ENCODE assay signal across 19 cellular contexts in the genomic region with DNA sequence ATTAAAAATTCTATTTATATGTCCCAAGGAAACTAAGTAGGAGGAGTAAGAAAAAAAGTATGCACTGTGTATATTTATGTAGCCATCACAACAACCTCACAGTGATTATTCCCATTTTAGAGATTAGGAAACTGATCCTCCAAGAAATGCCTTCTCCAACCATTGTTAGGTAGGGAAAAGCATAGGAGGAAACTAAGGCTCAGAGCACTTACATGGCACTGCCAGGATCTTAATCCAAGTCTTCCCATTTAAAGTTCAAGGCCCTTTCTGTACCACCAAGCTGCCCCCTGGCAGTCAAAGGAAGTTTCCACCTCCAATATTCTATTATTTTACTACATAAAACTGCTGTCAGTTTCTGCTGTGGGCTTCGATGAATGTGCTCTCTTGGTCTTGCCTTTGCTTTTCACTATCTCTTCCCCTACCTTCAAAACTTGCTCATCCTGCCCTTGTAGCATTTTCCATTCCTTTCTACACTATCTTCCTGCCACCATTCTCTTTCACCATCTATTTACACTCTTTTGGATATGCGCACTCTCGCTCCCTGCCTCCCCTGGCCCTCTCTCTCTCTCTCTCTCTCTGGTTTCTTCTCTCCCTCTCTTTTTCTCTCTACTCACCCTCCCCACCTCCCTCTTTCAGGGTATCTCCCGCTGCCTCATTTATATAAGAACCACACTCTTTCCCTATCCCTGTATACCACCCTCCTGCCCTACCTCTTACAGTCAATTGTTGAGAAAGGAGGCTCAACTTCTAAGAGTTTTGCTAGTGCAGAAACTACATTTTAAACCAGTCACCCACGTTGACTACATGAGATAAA. TPM values are rescaled to one million over a fixed set of nuclear protein-coding genes. Genes with fewer than 3 reads are reported as not detected.
DNase-seq lines count a peak whose midpoint lies in the region; ATAC-seq and TF ChIP-seq lines count a peak whose summit lies in the region.
"Had no signal": no experiment of that assay in that cellular context is flagged by ENCODE, and none has a peak within 500 bp of the region (broad histone marks: within the 10 kb centered on the region; RNA-seq: fewer than 3 reads in every experiment).

No MANE protein-coding gene starts in this region.

- peak overlapping the region; percentile 43 for H3K27ac Mint-ChIP-seq in activated CD4-positive, alpha-beta T cell treated with anti-CD3 and anti-CD28 coated beads for 36 hours
- peak overlapping the region; percentile 1 to 81 (median 40) for H3K27ac Mint-ChIP-seq in CD8-positive, alpha-beta memory T cell
- peak overlapping the region; percentile 5 for H3K27ac Mint-ChIP-seq in activated T-helper 1 cell treated with anti-CD3 and anti-CD28 coated beads, Interleukin-12 subunit alpha, Interleukin-12 subunit beta, Interleukin-2, Interleukin-4 antibody, amounts not matched to agents 30 ng/mL and 10 ng/mL and 1 ng/mL, durations not matched to agents 14 hours and 24 hours and 36 hours
- peak overlapping the region; percentile 67 for H3K27ac Mint-ChIP-seq in mesothelial cell of epicardium
- H3K27ac Mint-ChIP-seq: memory B cell had no signal

- no peaks in the 10 kb centered on the region for H3K27me3 Mint-ChIP-seq in activated CD4-positive, alpha-beta T cell treated with anti-CD3 and anti-CD28 coated beads for 36 hours
- no peaks in the 10 kb centered on the region for H3K27me3 Mint-ChIP-seq in CD8-positive, alpha-beta memory T cell
- no peaks in the 10 kb centered on the region for H3K27me3 Mint-ChIP-seq in activated T-helper 1 cell treated with anti-CD3 and anti-CD28 coated beads, Interleukin-12 subunit alpha, Interleukin-12 subunit beta, Interleukin-2, Interleukin-4 antibody, amounts not matched to agents 30 ng/mL and 10 ng/mL and 1 ng/mL, durations not matched to agents 14 hours and 24 hours and 36 hours (ENCODE audit: insufficient read depth)
- H3K27me3 Mint-ChIP-seq in mesothelial cell of epicardium (ENCODE audit: low read depth) = no peaks in the 10 kb centered on the region
- H3K27me3 Mint-ChIP-seq: memory B cell had no signal

- no peak overlapping the region for H3K27ac ChIP-seq in CD8-positive, alpha-beta memory T cell (ENCODE audit: low read depth, low read length)
- no peak overlapping the region for H3K27ac ChIP-seq in foreskin keratinocyte
- H3K27ac ChIP-seq: thyroid gland had no signal

- TF ChIP-seq CTCF in mesothelial cell of epicardium (IDR thresholded peaks at IDR 0.05; ENCODE audit: unreplicated experiment) (no peak), foreskin keratinocyte (conservative IDR thresholded peaks at IDR 0.05) (no peak)

- intact Hi-C loops in activated CD4-positive, alpha-beta T cell treated with anti-CD3 and anti-CD28 coated beads for 36 hours (cut with DNase I, micrococcal nuclease) = loop anchor here in 1 of 2 experiments (2.0 kb wide), 1 partner anchor 19 kb away; no protein-coding TSS in a partner anchor
- intact Hi-C loops in activated T-helper 1 cell treated with anti-CD3 and anti-CD28 coated beads, Interleukin-12 subunit alpha, Interleukin-12 subunit beta, Interleukin-2, Interleukin-4 antibody, amounts not matched to agents 30 ng/mL and 10 ng/mL and 1 ng/mL, durations not matched to agents 14 hours and 24 hours and 36 hours (cut with micrococcal nuclease) = no loop called here

- ATAC-seq in activated CD4-positive, alpha-beta T cell treated with anti-CD3 and anti-CD28 coated beads for 36 hours = no peak
- ATAC-seq in foreskin keratinocyte = no peak

- H3K9me3 Mint-ChIP-seq in activated CD4-positive, alpha-beta T cell treated with anti-CD3 and anti-CD28 coated beads for 36 hours (ENCODE audit: low read depth) = no peaks in the 10 kb centered on the region
- H3K9me3 Mint-ChIP-seq in CD8-positive, alpha-beta memory T cell = no peaks in the 10 kb centered on the region
- H3K9me3 Mint-ChIP-seq in activated T-helper 1 cell treated with anti-CD3 and anti-CD28 coated beads, Interleukin-12 subunit alpha, Interleukin-12 subunit beta, Interleukin-2, Interleukin-4 antibody, amounts not matched to agents 30 ng/mL and 10 ng/mL and 1 ng/mL, durations not matched to agents 14 hours and 24 hours and 36 hours = no peaks in the 10 kb centered on the region
- no peaks in the 10 kb centered on the region for H3K9me3 Mint-ChIP-seq in mesothelial cell of epicardium
- H3K9me3 Mint-ChIP-seq: memory B cell had no signal

- H3K36me3 Mint-ChIP-seq in activated CD4-positive, alpha-beta T cell treated with anti-CD3 and anti-CD28 coated beads for 36 hours (ENCODE audit: low read depth) = peaks cover 47% of the 10 kb centered on the region
- H3K36me3 Mint-ChIP-seq in CD8-positive, alpha-beta memory T cell = peaks cover 4 to 43% (median 8%) of the 10 kb centered on the region in 3 donors
- H3K36me3 Mint-ChIP-seq in activated T-helper 1 cell treated with anti-CD3 and anti-CD28 coated beads, Interleukin-12 subunit alpha, Interleukin-12 subunit beta, Interleukin-2, Interleukin-4 antibody, amounts not matched to agents 30 ng/mL and 10 ng/mL and 1 ng/mL, durations not matched to agents 14 hours and 24 hours and 36 hours (ENCODE audit: low read depth) = peaks cover 18% of the 10 kb centered on the region
- peaks cover 11% of the 10 kb centered on the region for H3K36me3 Mint-ChIP-seq in mesothelial cell of epicardium

- CTCF ChIA-PET in activated CD4-positive, alpha-beta T cell treated with anti-CD3 and anti-CD28 coated beads for 36 hours (lab: Charles Lee) = interaction anchor here (0.6 to 1.5 kb wide), 3 partner anchors 74 to 150 kb away, joined by 3 to 4 read pairs (median 3); no protein-coding TSS in a partner anchor
- CTCF ChIA-PET in CD8-positive, alpha-beta memory T cell (lab: Charles Lee) = interaction anchor here (0.5 kb wide), 1 partner anchor 230 kb away, joined by 3 read pairs; no protein-coding TSS in a partner anchor

- H3K27me3 ChIP-seq in CD8-positive, alpha-beta memory T cell (ENCODE audit: insufficient read depth, low read length, poor library complexity, severe bottlenecking) = no peaks in the 10 kb centered on the region
- H3K27me3 ChIP-seq in foreskin keratinocyte = no peaks in the 10 kb centered on the region
- H3K27me3 ChIP-seq: adrenal gland; BLaER1 treated with 17β-estradiol and CSF1 and Interleukin-3, amounts not matched to agents 10 nM and 100 nM; thyroid gland had no signal

- no peak for DNase-seq in activated CD4-positive, alpha-beta T cell treated with anti-CD3 and anti-CD28 coated beads for 36 hours
- DNase-seq in activated CD4-positive, alpha-beta T cell treated with anti-CD3 and anti-CD28 coated beads, Interleukin-2, amount 50 U/mL, for 4 hours = no peak
- DNase-seq in CD8-positive, alpha-beta memory T cell = no peak
- DNase-seq in activated T-helper 1 cell treated with anti-CD3 and anti-CD28 coated beads, Interleukin-12 subunit alpha, Interleukin-12 subunit beta, Interleukin-2, Interleukin-4 antibody, amounts not matched to agents 30 ng/mL and 10 ng/mL and 1 ng/mL, durations not matched to agents 14 hours and 24 hours and 36 hours (ENCODE audit: low spot score) = no peak
- DNase-seq in mesothelial cell of epicardium (ENCODE audit: low spot score in 2 of 2, unreplicated experiment in 2 of 2) (no peak), NCI-H524 (lab: John Stamatoyannopoulos, UW) (no peak), epidermal melanocyte (ENCODE audit: insufficient read length, low spot score) (no peak), foreskin keratinocyte (no peak)
- DNase-seq: 8988T, adrenal gland, glutamatergic neuron, IMR-90, kidney, NCI-H1930, NCI-H446, RPMI8226, thyroid gland had no signal

- H3K4me1 Mint-ChIP-seq in activated CD4-positive, alpha-beta T cell treated with anti-CD3 and anti-CD28 coated beads for 36 hours = peaks cover 73% of the 10 kb centered on the region
- peaks cover 71 to 94% (median 85%) of the 10 kb centered on the region in 3 donors for H3K4me1 Mint-ChIP-seq in CD8-positive, alpha-beta memory T cell
- H3K4me1 Mint-ChIP-seq in activated T-helper 1 cell treated with anti-CD3 and anti-CD28 coated beads, Interleukin-12 subunit alpha, Interleukin-12 subunit beta, Interleukin-2, Interleukin-4 antibody, amounts not matched to agents 30 ng/mL and 10 ng/mL and 1 ng/mL, durations not matched to agents 14 hours and 24 hours and 36 hours (ENCODE audit: low read depth) = peaks cover 44% of the 10 kb centered on the region
- H3K4me1 Mint-ChIP-seq in mesothelial cell of epicardium = peaks cover 45% of the 10 kb centered on the region

- no peak overlapping the region for H3K4me3 ChIP-seq in CD8-positive, alpha-beta memory T cell (ENCODE audit: low read length)
- H3K4me3 ChIP-seq: adrenal gland; BLaER1 treated with 17β-estradiol and CSF1 and Interleukin-3, amounts not matched to agents 10 nM and 100 nM; thyroid gland had no signal

- H3K9me3 ChIP-seq in CD8-positive, alpha-beta memory T cell (ENCODE audit: low read length) = no peaks in the 10 kb centered on the region
- H3K9me3 ChIP-seq: adrenal gland; BLaER1 treated with 17β-estradiol and CSF1 and Interleukin-3, amounts not matched to agents 10 nM and 100 nM; thyroid gland had no signal

- H3K4me1 ChIP-seq in CD8-positive, alpha-beta memory T cell (ENCODE audit: insufficient read depth, low read length) = peaks cover 38% of the 10 kb centered on the region
- peaks cover 30% of the 10 kb centered on the region for H3K4me1 ChIP-seq in foreskin keratinocyte

- POLR2A ChIA-PET in activated CD4-positive, alpha-beta T cell treated with anti-CD3 and anti-CD28 coated beads for 36 hours (lab: Charles Lee) = interaction anchor here (0.7 kb wide), 1 partner anchor 206 kb away, joined by 3 read pairs; no protein-coding TSS in a partner anchor
- POLR2A ChIA-PET in CD8-positive, alpha-beta memory T cell (lab: Charles Lee) = no interaction called here

- no peak overlapping the region for H3K4me3 Mint-ChIP-seq in activated CD4-positive, alpha-beta T cell treated with anti-CD3 and anti-CD28 coated beads for 36 hours
- H3K4me3 Mint-ChIP-seq in CD8-positive, alpha-beta memory T cell = peak overlapping the region in 1 of 7 donors; percentile 5
- no peak overlapping the region for H3K4me3 Mint-ChIP-seq in activated T-helper 1 cell treated with anti-CD3 and anti-CD28 coated beads, Interleukin-12 subunit alpha, Interleukin-12 subunit beta, Interleukin-2, Interleukin-4 antibody, amounts not matched to agents 30 ng/mL and 10 ng/mL and 1 ng/mL, durations not matched to agents 14 hours and 24 hours and 36 hours
- no peak overlapping the region for H3K4me3 Mint-ChIP-seq in mesothelial cell of epicardium
- H3K4me3 Mint-ChIP-seq: memory B cell had no signal

- peaks cover 8% of the 10 kb centered on the region for H3K36me3 ChIP-seq in CD8-positive, alpha-beta memory T cell (ENCODE audit: insufficient read depth, low read length)
- H3K36me3 ChIP-seq: adrenal gland, thyroid gland had no signal

RNA-seq across cellular contexts. Expression of gene PUM1, which starts 34.0 kb away (rescaled TPM):
- total RNA-seq in activated CD4-positive, alpha-beta T cell treated with anti-CD3 and anti-CD28 coated beads for 36 hours = 10 to 100 TPM; 87.1 to 91.4 TPM
- total RNA-seq in CD8-positive, alpha-beta memory T cell = 100 to 1,000 TPM in 1 of 2 experiments, 10 to 100 TPM in 1; 99.8 to 113 TPM
- polyA plus RNA-seq in CD8-positive, alpha-beta memory T cell = 127 TPM
- 130 and 132 TPM in 2 replicates for total RNA-seq in activated T-helper 1 cell treated with anti-CD3 and anti-CD28 coated beads, Interleukin-12 subunit alpha, Interleukin-12 subunit beta, Interleukin-2, Interleukin-4 antibody, amounts not matched to agents 30 ng/mL and 10 ng/mL and 1 ng/mL, durations not matched to agents 14 hours and 24 hours and 36 hours
- total RNA-seq in mesothelial cell of epicardium = 244 to 253 TPM (median 250 TPM) in 3 replicates
- total RNA-seq in foreskin keratinocyte = 54.5 and 56.6 TPM in 2 replicates
- 10.4 and 11.7 TPM in 2 replicates for polyA plus RNA-seq in foreskin keratinocyte

Comparison
In these comparisons a context has a peak if more than half of its experiments do, and no peak if none do; other contexts are left out.
1. H3K27ac Mint-ChIP-seq: peak in every context shown above with its lines; median percentile 67 in mesothelial cell of epicardium; 43 in activated CD4-positive, alpha-beta T cell treated with anti-CD3 and anti-CD28 coated beads for 36 hours; 40 in CD8-positive, alpha-beta memory T cell; 5 in activated T-helper 1 cell treated with anti-CD3 and anti-CD28 coated beads, Interleukin-12 subunit alpha, Interleukin-12 subunit beta, Interleukin-2, Interleukin-4 antibody, amounts not matched to agents 30 ng/mL and 10 ng/mL and 1 ng/mL, durations not matched to agents 14 hours and 24 hours and 36 hours.